In genomic region chr4:88033309-88033708, GRCh38 we compare ENCODE assay signal across 8 cellular contexts. TPM values are rescaled to one million over a fixed set of nuclear protein-coding genes. Genes with fewer than 3 reads are reported as not detected.
A peak's percentile ranks its signal among the peaks of the same experiment; 100 is the strongest.
DNase-seq lines count a peak whose midpoint lies in the region; ATAC-seq, FAIRE-seq and TF ChIP-seq lines count a peak whose summit lies in the region.

No MANE protein-coding gene starts in this region.

- H3K4me2 ChIP-seq in keratinocyte (ENCODE audit: control insufficient read depth, extremely low read depth, insufficient read depth, low read depth, low read length) = no peak overlapping the region

- intact Hi-C loops in testis (cut with DNase I; ENCODE audit: low total_unique reads) = loop anchor here (10.0 kb wide), 1 partner anchor 181 kb away; no protein-coding TSS in a partner anchor

- TF ChIP-seq CTCF in keratinocyte (optimal IDR thresholded peaks at IDR 0.05 in 1 of 3, IDR thresholded peaks at IDR 0.05 in 1 of 3, conservative IDR thresholded peaks at IDR 0.05 in 1 of 3; ENCODE audit: extremely low read depth in 1 of 3, insufficient read depth in 2 of 3, low read length in 3 of 3) = peak in 2 of 3 experiments; percentile 58 to 66
- peak; percentile 43 to 54 (median 49) for TF ChIP-seq CTCF in testis (IDR thresholded peaks at IDR 0.05)

- H3K4me1 ChIP-seq in keratinocyte (ENCODE audit: control insufficient read depth, extremely low read depth, insufficient read depth, low read length) (peaks cover 3% of the 10 kb centered on the region), testis (no peaks in the 10 kb centered on the region)

- no peak overlapping the region for H2AFZ ChIP-seq in keratinocyte (ENCODE audit: control insufficient read depth, low read length)

- peaks cover 6 to 7% of the 10 kb centered on the region in 2 experiments for H3K36me3 ChIP-seq in keratinocyte (ENCODE audit: control insufficient read depth in 2 of 2, extremely low read depth in 1 of 2, insufficient read depth in 2 of 2, low read length in 2 of 2)
- no peaks in the 10 kb centered on the region for H3K36me3 ChIP-seq in testis (ENCODE audit: low read depth, missing control alignments)

- H3K9ac ChIP-seq in keratinocyte (ENCODE audit: control insufficient read depth, extremely low read depth, insufficient read depth, low read length) = no peak overlapping the region

- ATAC-seq in GM18502 (IDR thresholded peaks at IDR 0.05; ENCODE audit: poor library complexity, unreplicated experiment) = peak; percentile 83
- peak; percentile 68 for ATAC-seq in HG03442 (IDR thresholded peaks at IDR 0.05; ENCODE audit: unreplicated experiment)
- no peak for ATAC-seq in GM19397 (IDR thresholded peaks at IDR 0.05; ENCODE audit: unreplicated experiment)

- no peak overlapping the region for H3K4me3 ChIP-seq in keratinocyte (ENCODE audit: control insufficient read depth in 2 of 3, extremely low read depth in 1 of 3, insufficient read depth in 2 of 3, low read depth in 1 of 3, low read length in 3 of 3)
- no peak overlapping the region for H3K4me3 ChIP-seq in testis

- no peak overlapping the region for H3K27ac ChIP-seq in keratinocyte (ENCODE audit: control insufficient read depth, insufficient read depth, low read length)
- no peak overlapping the region for H3K27ac ChIP-seq in testis

- no peaks in the 10 kb centered on the region for H3K9me1 ChIP-seq in keratinocyte (ENCODE audit: control insufficient read depth, extremely low read depth, insufficient read depth, low read length)

- no peaks in the 10 kb centered on the region for H3K9me3 ChIP-seq in keratinocyte (ENCODE audit: control insufficient read depth, low read depth, low read length)
- no peaks in the 10 kb centered on the region for H3K9me3 ChIP-seq in testis

- no peaks in the 10 kb centered on the region for H3K27me3 ChIP-seq in keratinocyte (ENCODE audit: control insufficient read depth, extremely low read depth, insufficient read depth, low read length)
- no peaks in the 10 kb centered on the region for H3K27me3 ChIP-seq in testis

- H4K20me1 ChIP-seq in keratinocyte (ENCODE audit: control insufficient read depth, extremely low read depth, insufficient read depth, low read length) = no peaks in the 10 kb centered on the region

- dilution Hi-C loops in keratinocyte (cut with MboI; ENCODE audit: extremely low pct_ligation_motif_present, low sequenced_read_pairs) = no loop called here

- peak; percentile 23 for FAIRE-seq in keratinocyte (lab: Jason Lieb, UNC)

- TF ChIP-seq POLR2A in testis (IDR thresholded peaks at IDR 0.05) = no peak

- DNase-seq in CD1c-positive myeloid dendritic cell (ENCODE audit: extremely low spot score) = peak; percentile 68
- DNase-seq in RKO (ENCODE audit: low spot score) = peak; percentile 68
- DNase-seq in T47D (ENCODE audit: low read depth in 1 of 2, low spot score in 1 of 2) = peak; percentile 8 to 59
- no peak for DNase-seq in keratinocyte (ENCODE audit: low read depth, low spot score)
- peak; percentile 47 for DNase-seq in testis

- in situ Hi-C loops in T47D (cut with HindIII; ENCODE audit: low pct_unique_long_range_greater_than_20kb, low sequenced_read_pairs) = no loop called here

- H3K79me2 ChIP-seq in keratinocyte (ENCODE audit: control insufficient read depth, insufficient read depth, low read length) = no peaks in the 10 kb centered on the region

RNA-seq across cellular contexts. Expression of gene PKD2, which starts 25.9 kb away (rescaled TPM):
- polyA plus RNA-seq in keratinocyte = 13.1 to 21.5 TPM (median 18.5 TPM) in 3 replicates
- 12.9 TPM for polyA plus RNA-seq in keratinocyte (2011; ENCODE audit: low read depth)
- polyA plus RNA-seq in keratinocyte (2011; cell fraction: cytosol; rRNA removed) = 8.1 and 8.9 TPM in 2 replicates
- polyA plus RNA-seq in keratinocyte (2011; cell fraction: nucleus; rRNA removed) = 44.5 and 54.1 TPM in 2 replicates
- 4.6 and 14.9 TPM in 2 replicates for polyA plus RNA-seq in keratinocyte (2012; ENCODE audit: low replicate concordance)
- 11.3 to 31.3 TPM (median 29.9 TPM) in 3 replicates for polyA minus RNA-seq in keratinocyte
- polyA minus RNA-seq in keratinocyte (2011; cell fraction: cytosol; rRNA and poly(A)+ RNA removed) = 10.2 TPM
- 29.5 and 57.6 TPM in 2 replicates for polyA minus RNA-seq in keratinocyte (2011; cell fraction: nucleus; rRNA and poly(A)+ RNA removed)
- 10 to 100 TPM; 24.6 to 52.8 TPM for total RNA-seq in testis
- 18.7 TPM for polyA plus RNA-seq in testis (ENCODE audit: insufficient read depth, low read depth, low replicate concordance)

RNA-seq across cellular contexts. Expression of gene SPP1, which starts 57.8 kb away (rescaled TPM):
- polyA plus RNA-seq in keratinocyte = 0.84 to 1.4 TPM (median 0.94 TPM) in 3 replicates
- polyA plus RNA-seq in keratinocyte (2011; ENCODE audit: low read depth) = not detected
- 0.29 and 0.49 TPM in 2 replicates for polyA plus RNA-seq in keratinocyte (2011; cell fraction: cytosol; rRNA removed)
- 1.4 and 1.7 TPM in 2 replicates for polyA plus RNA-seq in keratinocyte (2011; cell fraction: nucleus; rRNA removed)
- polyA plus RNA-seq in keratinocyte (2012; ENCODE audit: low replicate concordance) = 0.71 TPM in 1 of 2 replicates, not detected in the other
- 1.5 to 4.1 TPM in 2 of 3 replicates, not detected in the other for polyA minus RNA-seq in keratinocyte
- polyA minus RNA-seq in keratinocyte (2011; cell fraction: cytosol; rRNA and poly(A)+ RNA removed) = not detected
- 0.53 and 1.2 TPM in 2 replicates for polyA minus RNA-seq in keratinocyte (2011; cell fraction: nucleus; rRNA and poly(A)+ RNA removed)
- total RNA-seq in testis = 10 to 100 TPM in 1 of 2 donors, 1 to 10 TPM in 1; 5.0 to 71.7 TPM
- 30.2 TPM for polyA plus RNA-seq in testis (ENCODE audit: insufficient read depth, low read depth, low replicate concordance)

Comparison
In these comparisons a context has a peak if more than half of its experiments do, and no peak if none do; other contexts are left out.
1. RNA of gene SPP1, which starts 57.8 kb away (polyA plus RNA-seq): 30.2 TPM in testis (single experiment); 0.29 to 1.7 TPM in keratinocyte; every median in the first group is over 10 times any median in the second.